Comparison of ENCODE assay signal across 8 cellular contexts in the genomic region with DNA sequence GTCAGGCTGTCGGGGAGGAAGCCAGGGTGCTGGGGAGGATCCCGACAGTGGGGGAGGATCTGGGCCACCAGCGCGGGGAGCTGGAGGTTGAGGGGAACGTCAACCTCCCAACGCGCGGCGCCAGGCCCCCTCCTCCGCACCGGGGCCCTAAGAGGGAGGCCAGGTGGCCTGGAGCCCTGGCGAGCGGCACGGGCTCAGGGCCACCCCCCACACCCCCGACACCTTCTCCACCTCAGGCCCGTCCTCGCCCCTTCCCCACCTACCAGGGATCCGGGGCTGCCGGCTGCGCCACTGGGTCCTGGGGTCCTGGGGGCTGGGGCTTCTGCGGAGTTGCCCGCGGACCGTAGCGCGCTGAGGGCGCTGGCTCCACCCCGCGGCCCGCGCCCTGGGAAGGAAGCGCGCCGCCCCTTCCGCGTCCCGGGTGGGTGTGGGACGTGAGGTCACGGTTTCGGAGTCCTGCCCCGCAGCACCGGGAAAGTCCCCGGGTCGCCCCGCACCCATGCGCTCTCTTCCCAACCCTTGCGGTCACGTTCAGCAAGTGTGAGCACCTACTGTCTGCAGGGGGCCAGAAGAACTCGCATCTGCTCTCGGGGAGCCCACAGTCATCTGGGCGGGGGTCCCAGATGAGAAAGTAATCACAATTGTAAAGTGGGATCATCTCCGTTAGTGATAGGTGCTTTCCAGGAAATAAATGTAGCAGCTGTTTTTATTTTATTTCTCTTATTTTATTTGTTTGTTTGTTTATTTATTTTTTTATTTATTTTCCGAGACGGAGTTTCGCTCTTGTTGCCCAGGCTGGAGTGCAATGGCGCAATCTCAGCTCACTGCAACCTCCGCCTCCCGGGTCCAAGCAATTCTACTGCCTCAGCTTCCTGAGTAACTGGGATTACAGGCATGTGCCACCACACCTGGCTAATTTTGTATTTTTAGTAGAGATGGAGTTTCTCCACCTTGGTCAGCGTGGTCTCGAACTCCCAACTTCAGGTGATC. TPM values are rescaled to one million over a fixed set of nuclear protein-coding genes. Genes with fewer than 3 reads are reported as not detected.
DNase-seq lines count a peak whose midpoint lies in the region; ATAC-seq and TF ChIP-seq lines count a peak whose summit lies in the region.

TSS of gene TICAM1 (minus strand) at position 362 of the 990 bp plus-strand sequence. CDS start 13,335 bp downstream, outside the sequence.

- H3K9ac ChIP-seq in mucosa of rectum (ENCODE audit: low read depth in 1 of 2, low read length in 2 of 2) = peak within 1 kb of the TSS; percentile 90 to 99

- no peaks in the 10 kb centered on the region for H3K9me3 Mint-ChIP-seq in GM23338

- TF ChIP-seq CTCF in GM23338 (conservative IDR thresholded peaks at IDR 0.05; ENCODE audit: low read depth in 2 of 2) (no peak), epithelial cell of esophagus (IDR thresholded peaks at IDR 0.05; ENCODE audit: insufficient read depth, low read depth, low read length, missing control alignments) (no peak)

- peak within 1 kb of the TSS; percentile 87 for H3K4me2 ChIP-seq in GM23338

- no peaks in the 10 kb centered on the region; the same call in 1 of the 2 replicates for H3F3A ChIP-seq in GM23338 (replicated peaks; ENCODE audit: low read depth)

- H3K9me3 ChIP-seq in mucosa of rectum (ENCODE audit: control insufficient read depth in 2 of 2, low read length in 2 of 2) = no peaks in the 10 kb centered on the region

- no peaks in the 10 kb centered on the region for H3K9me2 ChIP-seq in GM23338 (ENCODE audit: insufficient read depth)

- no peaks in the 10 kb centered on the region for H3K4me1 Mint-ChIP-seq in GM23338

- H3K27ac ChIP-seq in GM23338 (ENCODE audit: low read depth) = no peak within 1 kb of the TSS
- H3K27ac ChIP-seq in mucosa of rectum (ENCODE audit: low read depth in 2 of 2, low read length in 2 of 2) = peak within 1 kb of the TSS; percentile 90 to 91

- H3K27me3 ChIP-seq in GM23338 (ENCODE audit: insufficient read depth) (peaks cover 27% of the 10 kb centered on the region), mucosa of rectum (ENCODE audit: control insufficient read depth in 2 of 2, insufficient read depth in 2 of 2, low read length in 2 of 2) (no peaks in the 10 kb centered on the region)

- H3K36me3 ChIP-seq in GM23338 (ENCODE audit: insufficient read depth) (no peaks in the 10 kb centered on the region), mucosa of rectum (ENCODE audit: control insufficient read depth in 2 of 2, insufficient read depth in 2 of 2, low read length in 2 of 2) (no peaks in the 10 kb centered on the region)

- no peak within 1 kb of the TSS for H3K27ac Mint-ChIP-seq in GM23338

- H3K4me3 ChIP-seq in GM23338 (peak within 1 kb of the TSS; percentile 71), epithelial cell of esophagus (ENCODE audit: low read length) (peak within 1 kb of the TSS; percentile 87), mucosa of rectum (ENCODE audit: low read length in 2 of 2) (peak within 1 kb of the TSS; percentile 79 to 92)

- peak within 1 kb of the TSS; percentile 98 for H2AFZ ChIP-seq in GM23338

- H4K20me1 ChIP-seq in GM23338 (replicated peaks; ENCODE audit: insufficient read depth) = no peaks in the 10 kb centered on the region; the same call in 1 of the 2 replicates

- no peaks in the 10 kb centered on the region for H3K4me1 ChIP-seq in GM23338 (ENCODE audit: insufficient read depth)
- H3K4me1 ChIP-seq in mucosa of rectum (ENCODE audit: control insufficient read depth in 2 of 2, insufficient read depth in 2 of 2, low read length in 2 of 2) = peaks cover 12 to 17% of the 10 kb centered on the region in 2 donors

- ATAC-seq in GM23338 = peak; percentile 84

- H3K27me3 Mint-ChIP-seq in GM23338 (ENCODE audit: insufficient read depth, low read depth, poor library complexity) = peaks cover 18% of the 10 kb centered on the region

- H3K36me3 Mint-ChIP-seq in GM23338 (ENCODE audit: low read depth) = no peaks in the 10 kb centered on the region

- DNase-seq in ELR (ENCODE audit: low read depth) = peak; percentile 76
- peak; percentile 45 for DNase-seq in GM23338 (ENCODE audit: low spot score)
- peak; percentile 61 for DNase-seq in NCI-H226
- DNase-seq in activated CD8-positive, alpha-beta memory T cell treated with anti-CD3 and anti-CD28 coated beads, Interleukin-2, amount 50 U/mL, for 4 hours = peak; percentile 79
- DNase-seq in epithelial cell of esophagus (ENCODE audit: low read depth) = peak; percentile 92
- DNase-seq in stimulated activated CD8-positive, alpha-beta memory T cell treated with anti-CD3 and anti-CD28 coated beads, Interleukin-7, amount 100 ng/mL, for 24 hours (ENCODE audit: low read depth) = peak; percentile 55
- no peak for DNase-seq in GF-D8 (lab: John Stamatoyannopoulos, UW)

- peak within 1 kb of the TSS; percentile 69 for H3K4me3 Mint-ChIP-seq in GM23338

- H3K79me2 ChIP-seq in GM23338 (replicated peaks; ENCODE audit: insufficient read depth) = no peaks in the 10 kb centered on the region

TF ChIP-seq in GM23338, 12 proteins besides CTCF, POLR2A, EP300 and RAD21:
- no peak for TF ChIP-seq ZNF331 (CRISPR knock-in tag; IDR thresholded peaks at IDR 0.05; ENCODE audit: low read depth)
- peak; percentile 35 for TF ChIP-seq EZH2 (IDR thresholded peaks at IDR 0.05; ENCODE audit: low read depth, unreplicated experiment)
- TF ChIP-seq STAT1 (IDR thresholded peaks at IDR 0.05; ENCODE audit: unreplicated experiment) = no peak
- TF ChIP-seq JUNB (IDR thresholded peaks at IDR 0.05; ENCODE audit: unreplicated experiment) = no peak

RNA-seq across cellular contexts. Expression of gene TICAM1, which starts in this region (rescaled TPM):
- total RNA-seq in GM23338 (2014; rRNA removed; shearing (Covaris generic)) = 0.31 and 0.38 TPM in 2 replicates
- polyA plus RNA-seq in GM23338 (2016; fragmentation: Nextera tagmentation; extraction: Ambion mirVana) = 0.32 and 0.38 TPM in 2 replicates

Comparison
In these comparisons a context has a peak if more than half of its experiments do, and no peak if none do; other contexts are left out.
1. Peak in DNase-seq, ATAC-seq, H3K4me3 ChIP-seq and H3K4me2 ChIP-seq in GM23338; RNA of the gene not detected or under 1 TPM.